12 cellular contexts compared by ENCODE assay signal in the genomic region with DNA sequence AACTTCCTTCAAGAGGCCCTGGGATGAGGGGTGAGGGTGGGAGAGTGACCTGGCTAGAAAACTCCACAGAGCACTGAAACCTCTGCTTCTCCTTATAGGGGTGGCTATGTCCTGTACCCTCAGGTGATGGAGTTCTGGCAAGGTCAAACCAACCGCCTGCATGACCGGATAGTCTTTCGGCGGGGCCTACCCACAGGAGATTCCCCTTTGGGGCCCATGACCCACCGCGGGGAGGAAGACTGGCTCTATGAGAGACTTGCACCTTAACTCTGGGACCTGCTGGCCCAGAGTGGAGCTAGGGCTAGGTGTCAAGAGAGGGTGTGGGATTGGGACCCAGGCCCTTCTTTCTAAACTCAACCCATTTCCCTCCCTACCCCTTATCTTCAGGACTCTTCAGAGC. TPM values are rescaled to one million over a fixed set of nuclear protein-coding genes. Genes with fewer than 3 reads are reported as not detected.
DNase-seq lines count a peak whose midpoint lies in the region; TF ChIP-seq lines count a peak whose summit lies in the region.
"Had no signal": no experiment of that assay in that cellular context is flagged by ENCODE, and none has a peak within 500 bp of the region (broad histone marks: within the 10 kb centered on the region; RNA-seq: fewer than 3 reads in every experiment).

No MANE protein-coding gene starts in this region.

- no CpG with 5 or more reads among the region's 6 CpGs for WGBS in esophagus squamous epithelium, 2 donors
- 92 to 93% methylated on average over 6 of the region's 6 CpGs for WGBS in sigmoid colon, 2 donors

- peaks cover 48% of the 10 kb centered on the region; the same call in 1 of the 2 replicates for H3F3A ChIP-seq in PC-9 (ENCODE audit: insufficient read depth, low read depth)

- H3K36me3 ChIP-seq in PC-9 (ENCODE audit: low read depth), result peaks cover 20% of the 10 kb centered on the region
- H3K36me3 ChIP-seq in esophagus squamous epithelium, result peaks cover 0 to 46% (median 11%) of the 10 kb centered on the region in 3 donors
- peaks cover 3 to 28% (median 7%) of the 10 kb centered on the region in 4 donors for H3K36me3 ChIP-seq in sigmoid colon
- H3K36me3 ChIP-seq: SJCRH30 had no signal

- TF ChIP-seq CTCF in C4-2B (conservative IDR thresholded peaks at IDR 0.05), result no peak
- TF ChIP-seq CTCF in PC-9 (conservative IDR thresholded peaks at IDR 0.05), result no peak
- no peak for TF ChIP-seq CTCF in esophagus squamous epithelium (IDR thresholded peaks at IDR 0.05)
- TF ChIP-seq CTCF in sigmoid colon (IDR thresholded peaks at IDR 0.05), result no peak

- no peak for TF ChIP-seq EP300 in sigmoid colon (IDR thresholded peaks at IDR 0.05)

- H3K4me1 Mint-ChIP-seq in activated T-helper 1 cell treated with anti-CD3 and anti-CD28 coated beads, Interleukin-12 subunit alpha, Interleukin-12 subunit beta, Interleukin-2, Interleukin-4 antibody, amounts not matched to agents 30 ng/mL and 10 ng/mL and 1 ng/mL, durations not matched to agents 14 hours and 24 hours and 36 hours (ENCODE audit: low read depth), result peaks cover 61% of the 10 kb centered on the region

- H3K27me3 Mint-ChIP-seq in activated T-helper 1 cell treated with anti-CD3 and anti-CD28 coated beads, Interleukin-12 subunit alpha, Interleukin-12 subunit beta, Interleukin-2, Interleukin-4 antibody, amounts not matched to agents 30 ng/mL and 10 ng/mL and 1 ng/mL, durations not matched to agents 14 hours and 24 hours and 36 hours (ENCODE audit: insufficient read depth), result no peaks in the 10 kb centered on the region

- H3K4me1 ChIP-seq in PC-9 (replicated peaks; ENCODE audit: insufficient read depth) (peaks cover 46% of the 10 kb centered on the region), esophagus squamous epithelium (peaks cover 21 to 93% (median 29%) of the 10 kb centered on the region in 3 donors), sigmoid colon (peaks cover 0 to 40% (median 25%) of the 10 kb centered on the region in 4 donors)

- peaks cover 37% of the 10 kb centered on the region for H3K36me3 Mint-ChIP-seq in activated T-helper 1 cell treated with anti-CD3 and anti-CD28 coated beads, Interleukin-12 subunit alpha, Interleukin-12 subunit beta, Interleukin-2, Interleukin-4 antibody, amounts not matched to agents 30 ng/mL and 10 ng/mL and 1 ng/mL, durations not matched to agents 14 hours and 24 hours and 36 hours (ENCODE audit: low read depth)

- no peak overlapping the region for H2AFZ ChIP-seq in PC-9

- BruUV-seq in PC-9 (replicated peaks; lab: Mats Ljungman, UMichigan), result no TSS peak

- DNase-seq in PC-9 (no peak), esophagus squamous epithelium (lab: John Stamatoyannopoulos, UW) (no peak), sigmoid colon (no peak), NCI-H1694 (lab: John Stamatoyannopoulos, UW) (no peak)
- no peak for DNase-seq in stimulated activated CD4-positive, alpha-beta T cell treated with anti-CD3 and anti-CD28 coated beads, Interleukin-4, amount 100 ng/mL, for 24 hours
- no peak for DNase-seq in activated T-helper 1 cell treated with anti-CD3 and anti-CD28 coated beads, Interleukin-12 subunit alpha, Interleukin-12 subunit beta, Interleukin-2, Interleukin-4 antibody, amounts not matched to agents 30 ng/mL and 10 ng/mL and 1 ng/mL, durations not matched to agents 14 hours and 24 hours and 36 hours (ENCODE audit: low spot score)

- no peaks in the 10 kb centered on the region for H3K9me3 Mint-ChIP-seq in activated T-helper 1 cell treated with anti-CD3 and anti-CD28 coated beads, Interleukin-12 subunit alpha, Interleukin-12 subunit beta, Interleukin-2, Interleukin-4 antibody, amounts not matched to agents 30 ng/mL and 10 ng/mL and 1 ng/mL, durations not matched to agents 14 hours and 24 hours and 36 hours
- H3K9me3 Mint-ChIP-seq: H9 had no signal

- no peaks in the 10 kb centered on the region for H4K20me1 ChIP-seq in PC-9 (ENCODE audit: insufficient read depth)

- intact Hi-C loops in PC-9 (cut with micrococcal nuclease; ENCODE audit: unreplicated experiment) (loop anchor here (10.0 kb wide), 1 partner anchor 668 kb away; a partner anchor contains a TSS), esophagus squamous epithelium (cut with DNase I) (no loop called here), sigmoid colon (cut with DNase I) (no loop called here)
- intact Hi-C loops in activated T-helper 1 cell treated with anti-CD3 and anti-CD28 coated beads, Interleukin-12 subunit alpha, Interleukin-12 subunit beta, Interleukin-2, Interleukin-4 antibody, amounts not matched to agents 30 ng/mL and 10 ng/mL and 1 ng/mL, durations not matched to agents 14 hours and 24 hours and 36 hours (cut with micrococcal nuclease), result no loop called here

- H3K27me3 ChIP-seq in PC-9 (ENCODE audit: insufficient read depth, low read depth), result no peaks in the 10 kb centered on the region
- H3K27me3 ChIP-seq in esophagus squamous epithelium, result no peaks in the 10 kb centered on the region
- H3K27me3 ChIP-seq in sigmoid colon, result no peaks in the 10 kb centered on the region
- H3K27me3 ChIP-seq: SJCRH30 had no signal

- CTCF ChIA-PET in PC-9 (lab: Charles Lee), result interaction anchor here (0.6 to 1.9 kb wide), 9 partner anchors 10 to 349 kb away, joined by 3 to 13 read pairs (median 4); a partner anchor contains a TSS

- H3K4me2 ChIP-seq in PC-9, result no peak overlapping the region

- POLR2A ChIA-PET in PC-9 (lab: Charles Lee; ENCODE audit: unreplicated experiment), result interaction anchor here (0.5 to 0.9 kb wide), 5 partner anchors 10 to 33 kb away, joined by 3 to 12 read pairs (median 4); a partner anchor contains a TSS

- peaks cover 26% of the 10 kb centered on the region for H3K79me2 ChIP-seq in PC-9 (ENCODE audit: low read depth)

- no peaks in the 10 kb centered on the region for H3K9me2 ChIP-seq in PC-9 (ENCODE audit: insufficient read depth)

- no peak overlapping the region for H3K4me3 ChIP-seq in PC-9
- H3K4me3 ChIP-seq in esophagus squamous epithelium, result no peak overlapping the region
- no peak overlapping the region for H3K4me3 ChIP-seq in sigmoid colon
- H3K4me3 ChIP-seq: SJCRH30 had no signal

- no peak overlapping the region for H3K27ac Mint-ChIP-seq in activated T-helper 1 cell treated with anti-CD3 and anti-CD28 coated beads, Interleukin-12 subunit alpha, Interleukin-12 subunit beta, Interleukin-2, Interleukin-4 antibody, amounts not matched to agents 30 ng/mL and 10 ng/mL and 1 ng/mL, durations not matched to agents 14 hours and 24 hours and 36 hours
- H3K27ac Mint-ChIP-seq: H9 had no signal

- no peak overlapping the region for H3K4me3 Mint-ChIP-seq in activated T-helper 1 cell treated with anti-CD3 and anti-CD28 coated beads, Interleukin-12 subunit alpha, Interleukin-12 subunit beta, Interleukin-2, Interleukin-4 antibody, amounts not matched to agents 30 ng/mL and 10 ng/mL and 1 ng/mL, durations not matched to agents 14 hours and 24 hours and 36 hours
- H3K4me3 Mint-ChIP-seq: H9 had no signal

- TF ChIP-seq POLR2A in esophagus squamous epithelium (IDR thresholded peaks at IDR 0.05), result no peak
- no peak for TF ChIP-seq POLR2A in sigmoid colon (IDR thresholded peaks at IDR 0.05)

- H3K27ac ChIP-seq in C4-2B, result peak overlapping the region; percentile 92
- peak overlapping the region; percentile 6; the same call in 1 of the 2 replicates for H3K27ac ChIP-seq in PC-9
- peak overlapping the region in 3 of 4 donors; percentile 27 to 59 (median 35) for H3K27ac ChIP-seq in esophagus squamous epithelium
- H3K27ac ChIP-seq in sigmoid colon, result peak overlapping the region in 3 of 4 donors; percentile 1 to 20 (median 11)
- H3K27ac ChIP-seq: SJCRH30 had no signal

- H3K9me3 ChIP-seq in PC-9 (ENCODE audit: insufficient read depth, low read depth) (no peaks in the 10 kb centered on the region), esophagus squamous epithelium (no peaks in the 10 kb centered on the region), sigmoid colon (no peaks in the 10 kb centered on the region)
- H3K9me3 ChIP-seq: SJCRH30 had no signal

RNA-seq across cellular contexts. Expression of a gene that starts 5.1 kb away (rescaled TPM):
- total RNA-seq in PC-9 (2021) (40.2 and 44.1 TPM in 2 replicates), esophagus squamous epithelium (10 to 100 TPM; 25.6 to 38.6 (median 34.2) TPM), sigmoid colon (10 to 100 TPM; 14.3 to 16.5 (median 15.2) TPM)
- polyA plus RNA-seq in sigmoid colon, result 10 to 100 TPM in 2 of 3 donors, 1 to 10 TPM in 1; 9.6 to 14.3 (median 12.0) TPM
- 58.8 and 60.7 TPM in 2 replicates for total RNA-seq in activated T-helper 1 cell treated with anti-CD3 and anti-CD28 coated beads, Interleukin-12 subunit alpha, Interleukin-12 subunit beta, Interleukin-2, Interleukin-4 antibody, amounts not matched to agents 30 ng/mL and 10 ng/mL and 1 ng/mL, durations not matched to agents 14 hours and 24 hours and 36 hours

RNA-seq across cellular contexts. Expression of a gene that starts 11.2 kb away (rescaled TPM):
- total RNA-seq in PC-9 (2021) (5.3 and 6.2 TPM in 2 replicates), esophagus squamous epithelium (10 to 100 TPM in 1 of 4 donors, 1 to 10 TPM in 3; 3.3 to 12.5 (median 7.1) TPM), sigmoid colon (under 1 TPM in 1 of 4 donors, not detected in 3; 0.36 TPM)
- 100 to 1,000 TPM; 211 to 334 (median 290) TPM for polyA plus RNA-seq in sigmoid colon
- total RNA-seq in activated T-helper 1 cell treated with anti-CD3 and anti-CD28 coated beads, Interleukin-12 subunit alpha, Interleukin-12 subunit beta, Interleukin-2, Interleukin-4 antibody, amounts not matched to agents 30 ng/mL and 10 ng/mL and 1 ng/mL, durations not matched to agents 14 hours and 24 hours and 36 hours, result not detected in 2 replicates
- total RNA-seq: H9, lung microvascular endothelial cell, M059J, occipital lobe, SJCRH30 had no signal

RNA-seq across cellular contexts. Expression of a gene that starts 24.4 kb away (rescaled TPM):
- total RNA-seq in PC-9 (2021) (147 and 195 TPM in 2 replicates), esophagus squamous epithelium (100 to 1,000 TPM in 1 of 4 donors, 10 to 100 TPM in 3; 60.1 to 141 (median 66.0) TPM), sigmoid colon (100 to 1,000 TPM in 1 of 4 donors, 10 to 100 TPM in 3; 68.5 to 168 (median 73.0) TPM)
- 100 to 1,000 TPM in 1 of 3 donors, 10 to 100 TPM in 2; 43.5 to 200 (median 49.9) TPM for polyA plus RNA-seq in sigmoid colon
- total RNA-seq in activated T-helper 1 cell treated with anti-CD3 and anti-CD28 coated beads, Interleukin-12 subunit alpha, Interleukin-12 subunit beta, Interleukin-2, Interleukin-4 antibody, amounts not matched to agents 30 ng/mL and 10 ng/mL and 1 ng/mL, durations not matched to agents 14 hours and 24 hours and 36 hours, result 190 and 200 TPM in 2 replicates

RNA-seq across cellular contexts. Expression of a gene that starts 50.5 kb away (rescaled TPM):
- total RNA-seq in PC-9 (2021), result 13.5 and 18.0 TPM in 2 replicates
- total RNA-seq in esophagus squamous epithelium, result 1 to 10 TPM; 4.0 to 9.9 (median 9.2) TPM
- 1 to 10 TPM; 3.0 to 8.3 (median 5.6) TPM for total RNA-seq in sigmoid colon
- polyA plus RNA-seq in sigmoid colon, result 10 to 100 TPM; 13.8 to 19.2 (median 18.0) TPM
- total RNA-seq in activated T-helper 1 cell treated with anti-CD3 and anti-CD28 coated beads, Interleukin-12 subunit alpha, Interleukin-12 subunit beta, Interleukin-2, Interleukin-4 antibody, amounts not matched to agents 30 ng/mL and 10 ng/mL and 1 ng/mL, durations not matched to agents 14 hours and 24 hours and 36 hours, result 24.0 and 26.3 TPM in 2 replicates

Comparison
In these comparisons a context has a peak if more than half of its experiments do, and no peak if none do; other contexts are left out.
1. H3K27ac ChIP-seq: peak in every context shown above with its lines; median percentile 92 in C4-2B; 35 in esophagus squamous epithelium; 11 in sigmoid colon; 6 in PC-9.